In the genomic region with DNA sequence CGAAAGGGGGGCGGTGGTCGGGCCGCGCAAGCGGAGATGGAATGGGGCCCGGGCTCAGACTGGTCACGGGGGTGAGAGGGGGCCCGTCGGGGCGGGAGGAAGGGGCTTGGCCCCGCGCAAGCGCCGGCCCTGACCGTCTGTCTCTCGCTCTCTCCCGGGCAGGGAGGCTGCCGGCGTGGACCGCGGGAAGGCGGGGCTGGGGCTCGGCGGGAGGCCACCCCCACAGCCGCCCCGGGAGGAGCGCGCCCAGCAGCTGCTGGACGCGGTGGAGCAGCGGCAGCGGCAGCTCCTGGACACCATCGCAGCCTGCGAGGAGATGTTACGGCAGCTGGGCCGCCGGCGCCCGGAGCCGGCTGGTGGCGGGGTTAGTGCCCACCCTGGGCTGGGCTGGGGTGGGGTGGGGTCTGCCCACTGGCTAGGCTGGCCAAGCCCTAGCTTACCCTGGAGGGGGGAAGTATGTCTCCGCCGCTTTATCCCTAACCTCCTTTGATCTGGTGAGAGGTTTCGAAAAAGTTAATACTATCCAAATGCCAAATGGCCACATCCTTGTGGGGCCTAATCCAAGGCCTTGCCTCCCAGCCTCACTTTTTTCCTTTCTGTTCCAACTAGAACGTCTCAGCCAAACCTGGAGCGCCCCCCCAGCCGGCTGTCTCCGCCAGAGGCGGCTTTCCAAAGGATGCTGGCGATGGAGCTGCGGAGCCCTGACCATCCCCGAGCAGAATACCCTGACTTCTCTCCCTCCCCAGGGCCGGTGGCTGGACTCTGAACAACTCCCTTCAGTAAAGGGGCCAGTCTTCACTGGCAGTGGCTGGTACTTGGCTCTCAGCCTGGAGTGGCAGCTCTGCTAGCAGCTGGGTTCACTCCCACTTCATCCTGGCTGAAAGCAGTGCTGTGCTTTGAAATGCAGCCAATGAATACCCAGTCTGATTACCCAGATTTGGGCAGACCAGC, we compare ENCODE assay signal across 8 cellular contexts. TPM values are rescaled to one million over a fixed set of nuclear protein-coding genes. Genes with fewer than 3 reads are reported as not detected.
DNase-seq lines count a peak whose midpoint lies in the region; ATAC-seq and FAIRE-seq lines count a peak whose summit lies in the region.

No MANE protein-coding gene starts in this region.

- FAIRE-seq in urothelium cell line (lab: Jason Lieb, UNC), result no peak

- no peaks in the 10 kb centered on the region for H3K9me3 ChIP-seq in CD8-positive, alpha-beta memory T cell (ENCODE audit: low read length)
- no peaks in the 10 kb centered on the region for H3K9me3 ChIP-seq in naive thymus-derived CD4-positive, alpha-beta T cell (ENCODE audit: control insufficient read depth in 2 of 3, low read length in 3 of 3)

- CTCF ChIA-PET in CD8-positive, alpha-beta memory T cell (lab: Charles Lee), result interaction anchor here (0.6 to 2.3 kb wide), 8 partner anchors 9 to 1380 kb away, joined by 3 to 17 read pairs (median 3); a partner anchor contains a TSS
- CTCF ChIA-PET in naive thymus-derived CD4-positive, alpha-beta T cell (lab: Charles Lee), result interaction anchor here (0.7 to 1.6 kb wide), 3 partner anchors 46 to 343 kb away, joined by 3 read pairs; a partner anchor contains a TSS

- peak in 1 of 5 donors; percentile 51 for DNase-seq in CD8-positive, alpha-beta memory T cell
- peak; percentile 77 for DNase-seq in NCI-H345 treated with DMSO at 0.1 percent for 48 hours (lab: John Stamatoyannopoulos, UW; ENCODE audit: unreplicated experiment)
- peak; percentile 28 for DNase-seq in activated T-helper 9 cell treated with anti-CD3 and anti-CD28 coated beads, Interleukin-2, amount 50 U/mL, for 16 hours (ENCODE audit: low read depth)
- DNase-seq in fibroblast of the conjunctiva (ENCODE audit: low read depth), result peak; percentile 52
- peak in 3 of 9 donors; percentile 5 to 69 (median 36) for DNase-seq in naive thymus-derived CD4-positive, alpha-beta T cell
- peak; percentile 87 for DNase-seq in urothelium cell line (ENCODE audit: low spot score)

- POLR2A ChIA-PET in CD8-positive, alpha-beta memory T cell (lab: Charles Lee), result interaction anchor here (0.7 to 2.1 kb wide), 5 partner anchors 8 to 330 kb away, joined by 3 to 11 read pairs (median 4); a partner anchor contains a TSS
- POLR2A ChIA-PET in naive thymus-derived CD4-positive, alpha-beta T cell (lab: Charles Lee), result interaction anchor here (0.6 to 2.5 kb wide), 8 partner anchors 9 to 215 kb away, joined by 3 to 21 read pairs (median 4); a partner anchor contains a TSS

- peak overlapping the region; percentile 87 for H3K27ac ChIP-seq in CD8-positive, alpha-beta memory T cell (ENCODE audit: low read depth, low read length)
- H3K27ac ChIP-seq in naive thymus-derived CD4-positive, alpha-beta T cell (ENCODE audit: low read depth, low read length), result peak overlapping the region; percentile 96

- H3K4me1 ChIP-seq in CD8-positive, alpha-beta memory T cell (ENCODE audit: insufficient read depth, low read length), result peaks cover 28% of the 10 kb centered on the region
- peaks cover 15 to 20% of the 10 kb centered on the region in 2 donors for H3K4me1 ChIP-seq in naive thymus-derived CD4-positive, alpha-beta T cell (ENCODE audit: control insufficient read depth in 2 of 2, insufficient read depth in 2 of 2, low read length in 2 of 2)

- intact Hi-C loops in naive thymus-derived CD4-positive, alpha-beta T cell (cut with micrococcal nuclease), result loop anchor here (1.0 to 5.0 kb wide), 11 partner anchors 14 to 331 kb away; a partner anchor contains a TSS

- H3K27me3 Mint-ChIP-seq in CD8-positive, alpha-beta memory T cell, result no peaks in the 10 kb centered on the region
- H3K27me3 Mint-ChIP-seq in naive thymus-derived CD4-positive, alpha-beta T cell, result no peaks in the 10 kb centered on the region

- ATAC-seq in GM18909 (IDR thresholded peaks at IDR 0.05; ENCODE audit: poor library complexity, unreplicated experiment) (peak; percentile 34), HG03108 (IDR thresholded peaks at IDR 0.05; ENCODE audit: unreplicated experiment) (peak; percentile 28)
- peak; percentile 64 for ATAC-seq in naive thymus-derived CD4-positive, alpha-beta T cell

- H3K36me3 ChIP-seq in CD8-positive, alpha-beta memory T cell (ENCODE audit: insufficient read depth, low read length), result peaks cover 31% of the 10 kb centered on the region
- H3K36me3 ChIP-seq in naive thymus-derived CD4-positive, alpha-beta T cell (ENCODE audit: control insufficient read depth in 2 of 3, insufficient read depth in 3 of 3, low read length in 3 of 3), result peaks cover 13 to 41% (median 21%) of the 10 kb centered on the region in 3 experiments

- H3K36me3 Mint-ChIP-seq in CD8-positive, alpha-beta memory T cell, result peaks cover 5 to 43% (median 6%) of the 10 kb centered on the region in 3 donors
- H3K36me3 Mint-ChIP-seq in naive thymus-derived CD4-positive, alpha-beta T cell, result peaks cover 0 to 19% (median 12%) of the 10 kb centered on the region in 5 donors

- peak overlapping the region; percentile 94 to 99 (median 94) for H3K4me3 Mint-ChIP-seq in CD8-positive, alpha-beta memory T cell
- H3K4me3 Mint-ChIP-seq in naive thymus-derived CD4-positive, alpha-beta T cell, result peak overlapping the region; percentile 85 to 99 (median 96)

- H3K4me3 ChIP-seq in CD8-positive, alpha-beta memory T cell (ENCODE audit: low read length), result peak overlapping the region; percentile 58
- peak overlapping the region; percentile 61 for H3K4me3 ChIP-seq in naive thymus-derived CD4-positive, alpha-beta T cell (ENCODE audit: low read length)

- peak overlapping the region; percentile 95 to 100 (median 97) for H3K27ac Mint-ChIP-seq in CD8-positive, alpha-beta memory T cell
- peak overlapping the region; percentile 89 to 98 (median 96) for H3K27ac Mint-ChIP-seq in naive thymus-derived CD4-positive, alpha-beta T cell

- H3K9me3 Mint-ChIP-seq in CD8-positive, alpha-beta memory T cell, result no peaks in the 10 kb centered on the region
- no peaks in the 10 kb centered on the region for H3K9me3 Mint-ChIP-seq in naive thymus-derived CD4-positive, alpha-beta T cell

- H3K4me1 Mint-ChIP-seq in CD8-positive, alpha-beta memory T cell, result peaks cover 27 to 61% (median 40%) of the 10 kb centered on the region in 3 donors
- H3K4me1 Mint-ChIP-seq in naive thymus-derived CD4-positive, alpha-beta T cell, result peaks cover 27 to 55% (median 34%) of the 10 kb centered on the region in 7 donors

- H3K27me3 ChIP-seq in CD8-positive, alpha-beta memory T cell (ENCODE audit: insufficient read depth, low read length, poor library complexity, severe bottlenecking), result no peaks in the 10 kb centered on the region
- no peaks in the 10 kb centered on the region for H3K27me3 ChIP-seq in naive thymus-derived CD4-positive, alpha-beta T cell (ENCODE audit: control insufficient read depth in 2 of 2, insufficient read depth in 2 of 2, low read length in 2 of 2)

RNA-seq across cellular contexts. Expression of a gene that starts 0.6 kb away (rescaled TPM):
- total RNA-seq in CD8-positive, alpha-beta memory T cell, result 10 to 100 TPM; 72.4 to 80.8 TPM
- polyA plus RNA-seq in CD8-positive, alpha-beta memory T cell, result 28.7 TPM
- 10 to 100 TPM; 13.1 to 30.6 (median 22.3) TPM for total RNA-seq in naive thymus-derived CD4-positive, alpha-beta T cell
- polyA plus RNA-seq in naive thymus-derived CD4-positive, alpha-beta T cell, result 10 to 100 TPM; 13.4 to 17.0 TPM

RNA-seq across cellular contexts. Expression of a gene that starts 1.1 kb away (rescaled TPM):
- 10 to 100 TPM; 37.7 to 39.5 TPM for total RNA-seq in CD8-positive, alpha-beta memory T cell
- 29.4 TPM for polyA plus RNA-seq in CD8-positive, alpha-beta memory T cell
- 10 to 100 TPM; 11.4 to 20.6 (median 11.7) TPM for total RNA-seq in naive thymus-derived CD4-positive, alpha-beta T cell
- 10 to 100 TPM; 24.8 to 26.4 TPM for polyA plus RNA-seq in naive thymus-derived CD4-positive, alpha-beta T cell

RNA-seq across cellular contexts. Expression of a gene that starts 15.0 kb away (rescaled TPM):
- total RNA-seq in CD8-positive, alpha-beta memory T cell, result 1 to 10 TPM; 8.0 to 9.0 TPM
- 4.0 TPM for polyA plus RNA-seq in CD8-positive, alpha-beta memory T cell
- total RNA-seq in naive thymus-derived CD4-positive, alpha-beta T cell, result 1 to 10 TPM in 4 of 5 experiments, under 1 TPM in 1; 0.66 to 2.1 (median 1.1) TPM
- 1 to 10 TPM in 1 of 2 donors, under 1 TPM in 1; 0.48 to 1.6 TPM for polyA plus RNA-seq in naive thymus-derived CD4-positive, alpha-beta T cell

RNA-seq across cellular contexts. Expression of a gene that starts 43.7 kb away (rescaled TPM):
- total RNA-seq in CD8-positive, alpha-beta memory T cell, result under 1 TPM in 1 of 2 experiments, not detected in 1; 0.04 TPM
- not detected for polyA plus RNA-seq in CD8-positive, alpha-beta memory T cell
- under 1 TPM in 1 of 5 experiments, not detected in 4; 0.19 TPM for total RNA-seq in naive thymus-derived CD4-positive, alpha-beta T cell
- not detected for polyA plus RNA-seq in naive thymus-derived CD4-positive, alpha-beta T cell

RNA-seq across cellular contexts. Expression of a gene that starts 50.7 kb away (rescaled TPM):
- total RNA-seq in CD8-positive, alpha-beta memory T cell, result 10 to 100 TPM; 38.0 to 39.1 TPM
- 21.3 TPM for polyA plus RNA-seq in CD8-positive, alpha-beta memory T cell
- total RNA-seq in naive thymus-derived CD4-positive, alpha-beta T cell, result 10 to 100 TPM; 22.9 to 45.2 (median 27.1) TPM
- polyA plus RNA-seq in naive thymus-derived CD4-positive, alpha-beta T cell, result 10 to 100 TPM; 25.2 to 27.1 TPM
